ENCODE assay signal across 9 cellular contexts in genomic region chr13:75687145-75687763, GRCh38. TPM values are rescaled to one million over a fixed set of nuclear protein-coding genes. Genes with fewer than 3 reads are reported as not detected.
DNase-seq lines count a peak whose midpoint lies in the region; ATAC-seq and TF ChIP-seq lines count a peak whose summit lies in the region.
"Had no signal": no experiment of that assay in that cellular context is flagged by ENCODE, and none has a peak within 500 bp of the region (broad histone marks: within the 10 kb centered on the region; RNA-seq: fewer than 3 reads in every experiment).

No MANE protein-coding gene starts in this region.

- no peak overlapping the region for H3K27ac Mint-ChIP-seq in neural crest cell (ENCODE audit: unreplicated experiment)

- H3K4me1 ChIP-seq in vagina, result no peaks in the 10 kb centered on the region

- H3K4me1 Mint-ChIP-seq in neural crest cell, result no peaks in the 10 kb centered on the region

- TF ChIP-seq POLR2A in vagina (IDR thresholded peaks at IDR 0.05), result no peak

- no peak overlapping the region for H3K4me3 ChIP-seq in vagina

- DNase-seq in GM10248 (ENCODE audit: extremely low spot score) (no peak), NCI-H146 treated with DMSO at 0.1 percent for 48 hours (lab: John Stamatoyannopoulos, UW; ENCODE audit: unreplicated experiment) (peak; percentile 7), cerebellar cortex (ENCODE audit: low spot score) (peak; percentile 16), neural crest cell (ENCODE audit: low read depth, low spot score) (no peak), GDM1 (lab: John Stamatoyannopoulos, UW) (no peak), vagina (ENCODE audit: extremely low spot score in 2 of 2) (no peak)

- H3K27ac ChIP-seq in vagina, result no peak overlapping the region
- H3K27ac ChIP-seq: KMS-11 had no signal

- no peaks in the 10 kb centered on the region for H3K36me3 ChIP-seq in vagina

- POLR2A ChIA-PET in GM10248 (lab: Yijun Ruan, JAX), result no interaction called here

- no peak for ATAC-seq in GM19035 (IDR thresholded peaks at IDR 0.05; ENCODE audit: unreplicated experiment)
- no peak for ATAC-seq in GM18511 (IDR thresholded peaks at IDR 0.05; ENCODE audit: unreplicated experiment)

- H3K4me3 Mint-ChIP-seq in neural crest cell, result no peak overlapping the region

- peak; percentile 32 for TF ChIP-seq CTCF in GM10248 (IDR thresholded peaks at IDR 0.05; ENCODE audit: control extremely low read depth, extremely low read depth, low read depth, missing control alignments)
- peak; percentile 75 for TF ChIP-seq CTCF in neural crest cell (conservative IDR thresholded peaks at IDR 0.05)
- TF ChIP-seq CTCF in vagina (IDR thresholded peaks at IDR 0.05), result no peak

- no peaks in the 10 kb centered on the region for H3K27me3 ChIP-seq in vagina

- no peaks in the 10 kb centered on the region for H3K9me3 ChIP-seq in vagina

- no peaks in the 10 kb centered on the region for H3K36me3 Mint-ChIP-seq in neural crest cell (ENCODE audit: low read depth)

- no peaks in the 10 kb centered on the region for H3K9me3 Mint-ChIP-seq in neural crest cell

- no peaks in the 10 kb centered on the region for H3K27me3 Mint-ChIP-seq in neural crest cell (ENCODE audit: low read depth)

- CTCF ChIA-PET in GM10248 (lab: Yijun Ruan, JAX), result interaction anchor here (0.7 to 11.9 kb wide), 17 partner anchors 8 to 786 kb away, joined by 3 to 128 read pairs (median 4); no protein-coding TSS in a partner anchor

- intact Hi-C loops in vagina (cut with DNase I), result no loop called here

RNA-seq across cellular contexts. Expression of gene LMO7, which starts 51.1 kb away (rescaled TPM):
- total RNA-seq in neural crest cell, result 3.5 and 4.8 TPM in 2 replicates
- total RNA-seq in vagina, result 85.4 TPM

Comparison
In these comparisons a context has a peak if more than half of its experiments do, and no peak if none do; other contexts are left out.
1. DNase-seq: peak in NCI-H146 treated with DMSO at 0.1 percent for 48 hours (single experiment) and cerebellar cortex (single experiment); none in GM10248 (single experiment), neural crest cell (single experiment), GDM1 (single experiment) and vagina (0 of 2).
2. CTCF ChIP-seq: peak in GM10248 (single experiment) and neural crest cell (single experiment); none in vagina (0 of 3).
3. RNA of gene LMO7, which starts 51.1 kb away (total RNA-seq): 85.4 TPM in vagina (single experiment); 3.5 to 4.8 TPM in neural crest cell; every median in the first group is over 10 times any median in the second.